ENCODE assay signal across 8 cellular contexts in the genomic region with DNA sequence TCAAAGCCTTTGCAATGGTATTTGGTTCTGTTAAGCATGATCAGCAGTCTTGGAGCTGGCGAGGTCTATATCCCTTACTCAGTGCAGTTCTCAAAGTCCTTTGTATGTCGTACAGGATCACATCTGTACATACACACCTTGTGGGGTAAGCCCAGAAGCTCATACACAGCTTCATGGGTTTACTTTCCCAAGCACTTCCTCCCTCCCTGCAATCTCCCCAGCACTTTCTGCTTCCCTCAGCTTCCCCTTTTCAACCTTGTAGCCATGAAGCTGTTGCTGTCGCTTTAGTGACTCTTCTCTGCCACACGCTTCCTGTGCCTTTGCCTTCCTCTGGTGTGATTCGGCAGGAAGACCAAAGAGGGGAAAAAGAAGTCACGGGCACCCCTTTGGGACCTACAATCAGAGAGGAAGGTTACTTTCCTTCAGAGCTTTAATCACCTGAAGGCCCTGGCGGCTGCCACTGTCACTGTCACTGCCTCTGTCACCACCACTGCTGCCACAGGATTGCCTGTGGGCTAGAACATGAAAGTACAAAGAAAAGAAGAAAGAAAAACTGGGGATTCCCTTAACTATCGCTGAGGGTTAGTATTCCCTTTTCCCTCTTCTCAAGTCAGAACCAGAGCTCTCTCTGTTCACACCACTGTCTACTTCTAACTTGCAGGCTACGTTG. TPM values are rescaled to one million over a fixed set of nuclear protein-coding genes. Genes with fewer than 3 reads are reported as not detected.
DNase-seq lines count a peak whose midpoint lies in the region; ATAC-seq and TF ChIP-seq lines count a peak whose summit lies in the region.
"Not testable (repeated sequence)": the region's sequence is repeated elsewhere in the genome, so short reads cannot be mapped to it uniquely, and the experiment has no call there.
"Had no signal": no experiment of that assay in that cellular context is flagged by ENCODE, and none has a peak within 500 bp of the region (broad histone marks: within the 10 kb centered on the region; RNA-seq: fewer than 3 reads in every experiment).

No MANE protein-coding gene starts in this region.

- not testable (repeated sequence) for H3K27ac ChIP-seq in right lobe of liver

- not testable (repeated sequence) for H3K36me3 ChIP-seq in right lobe of liver

- peak; percentile 77 for ATAC-seq in GM18907 (IDR thresholded peaks at IDR 0.05; ENCODE audit: unreplicated experiment)
- peak; percentile 51 for ATAC-seq in GM19468 (IDR thresholded peaks at IDR 0.05; ENCODE audit: extremely low read depth, unreplicated experiment)
- ATAC-seq in GM21825 (IDR thresholded peaks at IDR 0.05; ENCODE audit: unreplicated experiment): peak; percentile 64
- ATAC-seq in HG02943 (IDR thresholded peaks at IDR 0.05; ENCODE audit: low read depth, unreplicated experiment): peak; percentile 59
- peak; percentile 89 for ATAC-seq in HG03432 (IDR thresholded peaks at IDR 0.05; ENCODE audit: unreplicated experiment)
- peak; percentile 41 to 57 for ATAC-seq in activated T-cell treated with anti-CD3 and anti-CD28 coated beads, Interleukin-2, amount 50 U/mL, for 4 hours
- ATAC-seq in right lobe of liver: peak; percentile 32 to 62 (median 44)

- H3K27me3 Mint-ChIP-seq in activated T-cell treated with anti-CD3 and anti-CD28 coated beads, Interleukin-2, amount 50 U/mL, for 4 hours (ENCODE audit: low read depth): not testable (repeated sequence)

- not testable (repeated sequence) for H3K9me3 ChIP-seq in right lobe of liver

- not testable (repeated sequence) for DNase-seq in activated T-cell treated with anti-CD3 and anti-CD28 coated beads, Interleukin-2, amount 50 U/mL, for 4 hours; right lobe of liver

- not testable (repeated sequence) for H3K4me1 Mint-ChIP-seq in activated T-cell treated with anti-CD3 and anti-CD28 coated beads, Interleukin-2, amount 50 U/mL, for 4 hours (ENCODE audit: low read depth)

- not testable (repeated sequence) for H3K27me3 ChIP-seq in right lobe of liver

- not testable (repeated sequence) for H3K9me3 Mint-ChIP-seq in activated T-cell treated with anti-CD3 and anti-CD28 coated beads, Interleukin-2, amount 50 U/mL, for 4 hours

- H3K4me1 ChIP-seq in right lobe of liver: not testable (repeated sequence)

- H3K4me3 Mint-ChIP-seq in activated T-cell treated with anti-CD3 and anti-CD28 coated beads, Interleukin-2, amount 50 U/mL, for 4 hours: not testable (repeated sequence)

- not testable (repeated sequence) for TF ChIP-seq CTCF in right lobe of liver (IDR thresholded peaks at IDR 0.05)

- H3K4me3 ChIP-seq in right lobe of liver: not testable (repeated sequence)

- not testable (repeated sequence) for H3K36me3 Mint-ChIP-seq in activated T-cell treated with anti-CD3 and anti-CD28 coated beads, Interleukin-2, amount 50 U/mL, for 4 hours (ENCODE audit: insufficient read depth)

- WGBS in right lobe of liver (ENCODE audit: insufficient coverage, low coverage, low lambda C conversion rate, missing lambda C conversion rate): no CpG with 5 or more reads among the region's 9 CpGs

- intact Hi-C loops in right lobe of liver (cut with DNase I): not testable (repeated sequence)

- TF ChIP-seq POLR2A in right lobe of liver (IDR thresholded peaks at IDR 0.05): not testable (repeated sequence)

RNA-seq across cellular contexts. Expression of a gene that starts 8.0 kb away (rescaled TPM):
- 10 to 100 TPM in 1 of 3 donors, 1 to 10 TPM in 2; 2.0 to 10.3 (median 8.6) TPM for total RNA-seq in activated T-cell treated with anti-CD3 and anti-CD28 coated beads, Interleukin-2, amount 50 U/mL, for 4 hours
- 10 to 100 TPM in 3 of 6 experiments, 1 to 10 TPM in 2, not detected in 1; 6.4 to 25.5 (median 14.1) TPM for total RNA-seq in right lobe of liver
- total RNA-seq: foreskin keratinocyte had no signal
